Comparison of ENCODE assay signal across 14 cellular contexts in the genomic region with DNA sequence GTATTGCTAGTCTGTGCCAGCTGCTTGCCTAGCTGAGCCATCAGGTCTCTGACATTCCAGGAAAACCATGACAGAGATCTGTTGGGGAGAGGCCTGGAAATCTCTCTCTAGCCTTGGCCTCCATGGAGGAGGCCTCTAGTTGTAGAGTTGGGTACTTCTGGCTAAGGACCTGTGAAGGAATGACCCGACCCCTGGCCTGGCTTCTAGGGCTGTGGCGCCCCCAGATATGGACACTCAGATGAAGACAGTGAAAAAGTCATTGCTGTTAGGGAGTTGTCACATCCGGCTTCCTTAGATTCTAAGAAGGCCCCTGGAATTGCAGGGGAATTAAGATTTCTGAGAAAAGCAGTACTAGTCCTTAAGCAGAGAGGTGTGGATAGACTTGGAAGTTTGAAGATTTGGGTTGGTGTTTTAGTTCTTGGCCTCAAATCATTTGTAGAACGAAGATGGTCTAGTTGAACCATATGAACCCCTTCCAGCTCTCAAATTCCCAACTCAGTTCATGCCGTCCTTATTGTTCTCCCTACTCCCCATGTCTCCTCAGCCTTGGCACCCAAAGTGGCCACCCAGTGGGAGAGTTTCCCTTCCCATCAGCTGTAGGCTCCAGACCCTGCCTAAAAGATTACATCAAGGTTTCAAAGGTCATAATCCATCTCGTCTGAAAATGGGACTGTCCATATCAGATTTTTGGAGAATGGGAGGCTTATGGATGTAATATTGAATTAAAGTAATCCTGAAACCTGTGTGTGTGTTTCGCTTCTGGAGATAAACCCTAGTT. TPM values are rescaled to one million over a fixed set of nuclear protein-coding genes. Genes with fewer than 3 reads are reported as not detected.
DNase-seq lines count a peak whose midpoint lies in the region; ATAC-seq and TF ChIP-seq lines count a peak whose summit lies in the region.
"Had no signal": no experiment of that assay in that cellular context is flagged by ENCODE, and none has a peak within 500 bp of the region (broad histone marks: within the 10 kb centered on the region; RNA-seq: fewer than 3 reads in every experiment).

No MANE protein-coding gene starts in this region.

- 0 out of 2 replicates have a peak overlapping the region, but pooled peaks have one; percentile 38 for H3K4me2 ChIP-seq in OCI-LY3 (ENCODE audit: low read length)

- H3K36me3 Mint-ChIP-seq in Caco-2 (ENCODE audit: insufficient read depth, unreplicated experiment) (peaks cover 6% of the 10 kb centered on the region), MCF 10A (ENCODE audit: insufficient read depth, unreplicated experiment) (no peaks in the 10 kb centered on the region)
- H3K36me3 Mint-ChIP-seq in CD4-positive, alpha-beta memory T cell, result peaks cover 0 to 1% of the 10 kb centered on the region in 2 donors

- H3K27me3 ChIP-seq in Caco-2 (replicated peaks; ENCODE audit: control insufficient read depth, insufficient read depth, low read length) (no peaks in the 10 kb centered on the region), OCI-LY3 (ENCODE audit: low read depth, low read length) (no peaks in the 10 kb centered on the region), esophagus muscularis mucosa (peaks cover 0 to 26% (median 2%) of the 10 kb centered on the region in 4 donors), neutrophil (peaks cover 26% of the 10 kb centered on the region), gastroesophageal sphincter (peaks cover 24% of the 10 kb centered on the region)
- peaks cover 20% of the 10 kb centered on the region for H3K27me3 ChIP-seq in CD4-positive, alpha-beta memory T cell (ENCODE audit: insufficient read depth, low read length)
- H3K27me3 ChIP-seq: BE2C, SJCRH30 had no signal

- peaks cover 50% of the 10 kb centered on the region for H3K4me1 ChIP-seq in Caco-2
- peaks cover 43% of the 10 kb centered on the region for H3K4me1 ChIP-seq in OCI-LY3 (ENCODE audit: low read length)
- peaks cover 17 to 42% (median 35%) of the 10 kb centered on the region in 4 donors for H3K4me1 ChIP-seq in esophagus muscularis mucosa
- peaks cover 42 to 56% of the 10 kb centered on the region in 2 experiments for H3K4me1 ChIP-seq in neutrophil (ENCODE audit: control insufficient read depth in 1 of 2, insufficient read depth in 1 of 2, low read depth in 1 of 2, low read length in 1 of 2)
- H3K4me1 ChIP-seq in CD4-positive, alpha-beta memory T cell (ENCODE audit: insufficient read depth, low read length), result peaks cover 24% of the 10 kb centered on the region
- peaks cover 0 to 39% (median 3%) of the 10 kb centered on the region in 3 donors for H3K4me1 ChIP-seq in gastroesophageal sphincter
- H3K4me1 ChIP-seq: BE2C, SJCRH30 had no signal

- WGBS in esophagus muscularis mucosa, result 92% methylated on average over 7 of the region's 7 CpGs
- WGBS in gastroesophageal sphincter (ENCODE audit: low coverage in 1 of 2), 2 donors, result 81 to 83% methylated on average over 2 to 7 of the region's 7 CpGs

- BruUV-seq in Caco-2 (replicated peaks; lab: Mats Ljungman, UMichigan), result no TSS peak
- BruUV-seq in MCF 10A (replicated peaks; lab: Mats Ljungman, UMichigan), result no TSS peak

- no peak overlapping the region for H3K4me3 ChIP-seq in Caco-2 (ENCODE audit: low read depth, low read length)
- no peak overlapping the region for H3K4me3 ChIP-seq in OCI-LY3 (ENCODE audit: low read length)
- H3K4me3 ChIP-seq in esophagus muscularis mucosa, result no peak overlapping the region
- no peak overlapping the region for H3K4me3 ChIP-seq in neutrophil (ENCODE audit: low read depth in 1 of 2, low read length in 1 of 2)
- H3K4me3 ChIP-seq in CD4-positive, alpha-beta memory T cell (ENCODE audit: low read length in 2 of 2), result no peak overlapping the region
- H3K4me3 ChIP-seq in gastroesophageal sphincter, result no peak overlapping the region
- H3K4me3 ChIP-seq: SJCRH30 had no signal

- H3K27ac Mint-ChIP-seq in Caco-2 (ENCODE audit: unreplicated experiment) (peak overlapping the region; percentile 79), MCF 10A (ENCODE audit: low read depth, unreplicated experiment) (no peak overlapping the region)
- H3K27ac Mint-ChIP-seq in CD4-positive, alpha-beta memory T cell, result peak overlapping the region in 1 of 7 donors; percentile 11

- H3K27me3 Mint-ChIP-seq in Caco-2 (ENCODE audit: insufficient read depth, unreplicated experiment), result no peaks in the 10 kb centered on the region
- peaks cover 27 to 63% of the 10 kb centered on the region in 2 donors for H3K27me3 Mint-ChIP-seq in CD4-positive, alpha-beta memory T cell
- no peaks in the 10 kb centered on the region for H3K27me3 Mint-ChIP-seq in MCF 10A (ENCODE audit: insufficient read depth, unreplicated experiment)

- peaks cover 14% of the 10 kb centered on the region for H4K20me1 ChIP-seq in OCI-LY3 (ENCODE audit: insufficient read depth, low read length)

- H3K36me3 ChIP-seq in Caco-2 (ENCODE audit: control insufficient read depth, insufficient read depth, low read length), result no peaks in the 10 kb centered on the region; the same call in 1 of the 2 replicates
- peaks cover 26% of the 10 kb centered on the region for H3K36me3 ChIP-seq in OCI-LY3 (replicated peaks; ENCODE audit: low read depth, low read length)
- H3K36me3 ChIP-seq in esophagus muscularis mucosa, result peaks cover 0 to 12% (median 0%) of the 10 kb centered on the region in 4 donors
- H3K36me3 ChIP-seq in neutrophil, result peaks cover 40% of the 10 kb centered on the region
- H3K36me3 ChIP-seq in CD4-positive, alpha-beta memory T cell (ENCODE audit: insufficient read depth, low read length), result no peaks in the 10 kb centered on the region
- H3K36me3 ChIP-seq in gastroesophageal sphincter, result peaks cover 0 to 5% of the 10 kb centered on the region in 2 donors
- H3K36me3 ChIP-seq: BE2C, SJCRH30 had no signal

- POLR2A ChIA-PET in Caco-2 (lab: Charles Lee), result no interaction called here
- POLR2A ChIA-PET in CD4-positive, alpha-beta memory T cell (lab: Charles Lee; ENCODE audit: partially characterized antibody), result no interaction called here
- POLR2A ChIA-PET in MCF 10A (lab: Yijun Ruan, JAX), result interaction anchor here (0.7 kb wide), 1 partner anchor 129 kb away, joined by 3 read pairs; no protein-coding TSS in a partner anchor

- ATAC-seq in gastroesophageal sphincter, result no peak
- ATAC-seq: left ventricle myocardium superior had no signal

- H3K9me3 Mint-ChIP-seq in Caco-2 (ENCODE audit: unreplicated experiment), result no peaks in the 10 kb centered on the region
- peaks cover 0 to 4% (median 0%) of the 10 kb centered on the region in 8 donors for H3K9me3 Mint-ChIP-seq in CD4-positive, alpha-beta memory T cell
- no peaks in the 10 kb centered on the region for H3K9me3 Mint-ChIP-seq in MCF 10A (ENCODE audit: unreplicated experiment)

- DNase-seq in Caco-2 (no peak), esophagus muscularis mucosa (ENCODE audit: extremely low spot score) (peak; percentile 68), NCI-H774 (lab: John Stamatoyannopoulos, UW) (no peak), MCF 10A (ENCODE audit: unreplicated experiment) (no peak)
- no peak for DNase-seq in CD4-positive, alpha-beta memory T cell
- DNase-seq: BE2C, left ventricle myocardium superior, NCI-H187, SJCRH30, WERI-Rb-1 had no signal

- H3K9ac ChIP-seq in OCI-LY3 (ENCODE audit: low read length), result no peak overlapping the region
- H3K9ac ChIP-seq: parathyroid adenoma had no signal

- H3K4me1 Mint-ChIP-seq in Caco-2 (ENCODE audit: low read depth, unreplicated experiment) (peaks cover 38% of the 10 kb centered on the region), MCF 10A (ENCODE audit: insufficient read depth, unreplicated experiment) (no peaks in the 10 kb centered on the region)
- peaks cover 24 to 46% (median 34%) of the 10 kb centered on the region in 4 donors for H3K4me1 Mint-ChIP-seq in CD4-positive, alpha-beta memory T cell

- H3K9me3 ChIP-seq in Caco-2, result no peaks in the 10 kb centered on the region
- H3K9me3 ChIP-seq in OCI-LY3 (ENCODE audit: insufficient read depth, low read length), result no peaks in the 10 kb centered on the region
- H3K9me3 ChIP-seq in esophagus muscularis mucosa, result no peaks in the 10 kb centered on the region
- H3K9me3 ChIP-seq in neutrophil, result no peaks in the 10 kb centered on the region
- H3K9me3 ChIP-seq in CD4-positive, alpha-beta memory T cell (ENCODE audit: control insufficient read depth in 1 of 2, low read length in 2 of 2), result no peaks in the 10 kb centered on the region
- no peaks in the 10 kb centered on the region for H3K9me3 ChIP-seq in gastroesophageal sphincter
- H3K9me3 ChIP-seq: BE2C, SJCRH30 had no signal

- no peak overlapping the region for H2AFZ ChIP-seq in OCI-LY3 (ENCODE audit: low read depth, low read length)

- no peak for TF ChIP-seq EP300 in esophagus muscularis mucosa (IDR thresholded peaks at IDR 0.05)
- no peak for TF ChIP-seq EP300 in gastroesophageal sphincter (IDR thresholded peaks at IDR 0.05)

- TF ChIP-seq CTCF in Caco-2 (IDR thresholded peaks at IDR 0.05; ENCODE audit: insufficient read depth in 1 of 2, low read depth in 1 of 2, low read length in 1 of 2, severe bottlenecking in 1 of 2, unreplicated experiment in 1 of 2), result no peak
- TF ChIP-seq CTCF in OCI-LY3 (IDR thresholded peaks at IDR 0.05; ENCODE audit: low read depth, low read length), result no peak
- no peak for TF ChIP-seq CTCF in esophagus muscularis mucosa (IDR thresholded peaks at IDR 0.05)
- no peak for TF ChIP-seq CTCF in neutrophil (IDR thresholded peaks at IDR 0.05)
- TF ChIP-seq CTCF in MCF 10A (IDR thresholded peaks at IDR 0.05; ENCODE audit: unreplicated experiment), result no peak
- no peak for TF ChIP-seq CTCF in gastroesophageal sphincter (IDR thresholded peaks at IDR 0.05)

- peaks cover 7% of the 10 kb centered on the region for H3K79me2 ChIP-seq in OCI-LY3 (ENCODE audit: low read length)
- H3K79me2 ChIP-seq: parathyroid adenoma had no signal

- H3K4me3 Mint-ChIP-seq in Caco-2 (ENCODE audit: unreplicated experiment), result no peak overlapping the region
- H3K4me3 Mint-ChIP-seq in CD4-positive, alpha-beta memory T cell, result peak overlapping the region in 1 of 8 donors; percentile 16
- H3K4me3 Mint-ChIP-seq in MCF 10A (ENCODE audit: unreplicated experiment), result no peak overlapping the region

- TF ChIP-seq POLR2A in esophagus muscularis mucosa (IDR thresholded peaks at IDR 0.05; ENCODE audit: low read depth) (no peak), gastroesophageal sphincter (IDR thresholded peaks at IDR 0.05) (no peak)

- CTCF ChIA-PET in Caco-2 (lab: Charles Lee) (no interaction called here), MCF 10A (lab: Yijun Ruan, JAX) (interaction anchor here (0.6 kb wide), 1 partner anchor 13 kb away, joined by 3 read pairs; no protein-coding TSS in a partner anchor)
- CTCF ChIA-PET in CD4-positive, alpha-beta memory T cell (lab: Charles Lee; ENCODE audit: partially characterized antibody), result no interaction called here

- H3K27ac ChIP-seq in OCI-LY3 (ENCODE audit: low read length), result no peak overlapping the region
- peak overlapping the region in 2 of 4 donors; percentile 38 to 66 for H3K27ac ChIP-seq in esophagus muscularis mucosa (replicated peaks in 1 of 4)
- H3K27ac ChIP-seq in neutrophil, result peak overlapping the region; percentile 41
- no peak overlapping the region for H3K27ac ChIP-seq in CD4-positive, alpha-beta memory T cell (ENCODE audit: low read depth, low read length)
- H3K27ac ChIP-seq in gastroesophageal sphincter, result peak overlapping the region in 2 of 4 donors; percentile 38 to 75
- H3K27ac ChIP-seq: parathyroid adenoma, SJCRH30, WERI-Rb-1 had no signal

- intact Hi-C loops in Caco-2 (cut with micrococcal nuclease; ENCODE audit: unreplicated experiment), result loop anchor here (1.0 to 10.0 kb wide), 2 partner anchors 60 to 118 kb away; no protein-coding TSS in a partner anchor
- intact Hi-C loops in esophagus muscularis mucosa (cut with DNase I), result loop anchor here (10.0 kb wide), 1 partner anchor 148 kb away; a partner anchor contains a TSS
- intact Hi-C loops in CD4-positive, alpha-beta memory T cell (cut with micrococcal nuclease), result loop anchor here (10.0 kb wide), 1 partner anchor 148 kb away; a partner anchor contains a TSS
- intact Hi-C loops in MCF 10A (cut with micrococcal nuclease), result no loop called here

RNA-seq across cellular contexts. Expression of a gene that starts 7.0 kb away (rescaled TPM):
- total RNA-seq in Caco-2 (2022) (5.8 and 6.7 TPM in 2 replicates), esophagus muscularis mucosa (1 to 10 TPM; 4.6 to 8.6 (median 8.3) TPM), MCF 10A (2022) (0.19 and 0.54 TPM in 2 replicates), gastroesophageal sphincter (10 to 100 TPM in 1 of 4 donors, 1 to 10 TPM in 3; 2.8 to 10.6 (median 5.9) TPM)
- under 1 TPM in 1 of 2 experiments, not detected in 1; 0.32 TPM for total RNA-seq in CD4-positive, alpha-beta memory T cell
- 1 to 10 TPM in 1 of 2 donors, under 1 TPM in 1; 0.98 to 1.2 TPM for polyA plus RNA-seq in CD4-positive, alpha-beta memory T cell
